In the genomic region with DNA sequence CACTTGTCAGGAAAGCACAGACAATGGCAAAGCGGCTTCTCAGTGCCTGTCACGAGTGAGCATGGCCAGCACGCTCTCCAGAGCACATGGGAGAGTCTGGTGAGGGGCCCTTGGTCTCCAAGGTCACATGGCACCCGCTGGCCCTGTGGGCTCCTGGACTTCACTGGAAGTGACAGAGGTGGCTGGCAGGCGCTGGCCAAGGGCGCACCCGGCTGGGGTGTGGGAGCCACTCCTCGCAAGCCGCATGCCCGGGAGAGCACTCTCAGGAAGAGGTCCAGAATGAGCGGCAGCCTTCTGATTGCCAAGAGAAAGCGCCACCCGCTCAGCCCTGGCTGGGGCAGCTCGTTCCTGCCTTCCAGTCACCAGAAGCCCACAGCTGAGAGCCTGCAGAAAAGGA, we compare ENCODE assay signal across 1 cellular context.
TF ChIP-seq lines count a peak whose summit lies in the region.

No MANE protein-coding gene starts in this region.

TF ChIP-seq in H1, 55 proteins besides CTCF, POLR2A, EP300 and RAD21:
- TF ChIP-seq BCL11A (IDR thresholded peaks at IDR 0.05; ENCODE audit: low read depth in 2 of 2, low read length in 2 of 2) = no peak
- TF ChIP-seq, protein P1, sequence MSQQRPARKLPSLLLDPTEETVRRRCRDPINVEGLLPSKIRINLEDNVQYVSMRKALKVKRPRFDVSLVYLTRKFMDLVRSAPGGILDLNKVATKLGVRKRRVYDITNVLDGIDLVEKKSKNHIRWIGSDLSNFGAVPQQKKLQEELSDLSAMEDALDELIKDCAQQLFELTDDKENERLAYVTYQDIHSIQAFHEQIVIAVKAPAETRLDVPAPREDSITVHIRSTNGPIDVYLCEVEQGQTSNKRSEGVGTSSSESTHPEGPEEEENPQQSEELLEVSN (IDR thresholded peaks at IDR 0.05) = no peak
- TF ChIP-seq CREB1 (IDR thresholded peaks at IDR 0.05) = no peak
- TF ChIP-seq SP2 (IDR thresholded peaks at IDR 0.05; ENCODE audit: low read length) = no peak
- TF ChIP-seq JUND (IDR thresholded peaks at IDR 0.05; ENCODE audit: low read length) = no peak
- no peak for TF ChIP-seq GTF2F1 (IDR thresholded peaks at IDR 0.05; ENCODE audit: borderline replicate concordance, low read depth, low read length)
- TF ChIP-seq SIX5 (IDR thresholded peaks at IDR 0.05; ENCODE audit: low read depth, low read length) = no peak
- no peak for TF ChIP-seq SIRT6 (IDR thresholded peaks at IDR 0.05; ENCODE audit: low read length)
- TF ChIP-seq RFX5 (IDR thresholded peaks at IDR 0.05; ENCODE audit: borderline replicate concordance, low read depth, low read length) = no peak
- TF ChIP-seq KDM1A (IDR thresholded peaks at IDR 0.05; ENCODE audit: borderline replicate concordance, low read length) = no peak
- no peak for TF ChIP-seq SRF (IDR thresholded peaks at IDR 0.05; ENCODE audit: low read depth, low read length)
- TF ChIP-seq GABPA (IDR thresholded peaks at IDR 0.05; ENCODE audit: borderline replicate concordance, insufficient read depth, low read length) = no peak
- TF ChIP-seq CHD2 (IDR thresholded peaks at IDR 0.05; ENCODE audit: low read length) = no peak
